1 cellular context compared by ENCODE assay signal in the genomic region with DNA sequence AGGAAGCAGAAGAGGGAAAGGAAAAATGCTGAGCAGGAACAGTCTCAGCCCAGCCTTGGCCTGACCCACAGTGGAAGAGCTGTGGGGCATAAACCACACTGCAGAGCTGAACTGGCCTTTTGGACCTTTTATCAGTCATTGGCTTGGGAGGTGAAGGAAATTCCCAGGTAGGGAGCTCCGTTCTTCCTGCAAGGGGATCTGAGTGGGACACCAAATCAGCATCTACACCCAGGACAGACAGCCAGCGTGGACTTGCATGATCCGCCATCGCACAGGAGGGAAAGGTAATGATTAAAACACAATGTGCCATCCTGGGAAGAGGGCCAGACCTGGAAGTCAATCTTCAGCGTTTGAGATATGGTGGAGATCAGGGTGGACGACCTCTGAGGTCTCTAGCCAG.
TF ChIP-seq lines count a peak whose summit lies in the region.

No MANE protein-coding gene starts in this region.

TF ChIP-seq in H1, 55 proteins besides CTCF, POLR2A, EP300 and RAD21:
- TF ChIP-seq EZH2 (IDR thresholded peaks at IDR 0.05; ENCODE audit: low read depth, low read length, severe bottlenecking) (no peak), ASH2L (IDR thresholded peaks at IDR 0.05; ENCODE audit: low read length) (no peak), POLR2AphosphoS5 (IDR thresholded peaks at IDR 0.05; ENCODE audit: low read depth, low read length) (no peak; the same call in 1 of the 2 replicates), TBP (IDR thresholded peaks at IDR 0.05; ENCODE audit: low read depth, low read length) (no peak), BRCA1 (IDR thresholded peaks at IDR 0.05; ENCODE audit: low read depth, low read length) (no peak), HDAC6 (IDR thresholded peaks at IDR 0.05; ENCODE audit: low read depth, low read length) (no peak), NANOG (IDR thresholded peaks at IDR 0.05; ENCODE audit: insufficient read depth, low read depth, low read length, poor library complexity, severe bottlenecking) (no peak), TAF7 (optimal IDR thresholded peaks at IDR 0.05; ENCODE audit: borderline replicate concordance, low read depth, low read length) (no peak), KDM5A (IDR thresholded peaks at IDR 0.05; ENCODE audit: low read length) (no peak), BACH1 (IDR thresholded peaks at IDR 0.05; ENCODE audit: low read length) (no peak), GTF2F1 (IDR thresholded peaks at IDR 0.05; ENCODE audit: borderline replicate concordance, low read depth, low read length) (no peak), CBX8 (IDR thresholded peaks at IDR 0.05; ENCODE audit: borderline replicate concordance, low read depth, low read length) (no peak), BCL11A (IDR thresholded peaks at IDR 0.05; ENCODE audit: low read depth in 2 of 2, low read length in 2 of 2) (no peak), MAX (IDR thresholded peaks at IDR 0.05) (no peak), CHD1 (IDR thresholded peaks at IDR 0.05; ENCODE audit: low read depth, low read length) (no peak), FOSL1 (IDR thresholded peaks at IDR 0.05; ENCODE audit: insufficient read depth, low read depth, low read length) (no peak), SAP30 (IDR thresholded peaks at IDR 0.05; ENCODE audit: insufficient read depth, insufficient replicate concordance, low read length) (no peak), TEAD4 (IDR thresholded peaks at IDR 0.05; ENCODE audit: low read depth, low read length) (no peak)
- TF ChIP-seq, protein P1, sequence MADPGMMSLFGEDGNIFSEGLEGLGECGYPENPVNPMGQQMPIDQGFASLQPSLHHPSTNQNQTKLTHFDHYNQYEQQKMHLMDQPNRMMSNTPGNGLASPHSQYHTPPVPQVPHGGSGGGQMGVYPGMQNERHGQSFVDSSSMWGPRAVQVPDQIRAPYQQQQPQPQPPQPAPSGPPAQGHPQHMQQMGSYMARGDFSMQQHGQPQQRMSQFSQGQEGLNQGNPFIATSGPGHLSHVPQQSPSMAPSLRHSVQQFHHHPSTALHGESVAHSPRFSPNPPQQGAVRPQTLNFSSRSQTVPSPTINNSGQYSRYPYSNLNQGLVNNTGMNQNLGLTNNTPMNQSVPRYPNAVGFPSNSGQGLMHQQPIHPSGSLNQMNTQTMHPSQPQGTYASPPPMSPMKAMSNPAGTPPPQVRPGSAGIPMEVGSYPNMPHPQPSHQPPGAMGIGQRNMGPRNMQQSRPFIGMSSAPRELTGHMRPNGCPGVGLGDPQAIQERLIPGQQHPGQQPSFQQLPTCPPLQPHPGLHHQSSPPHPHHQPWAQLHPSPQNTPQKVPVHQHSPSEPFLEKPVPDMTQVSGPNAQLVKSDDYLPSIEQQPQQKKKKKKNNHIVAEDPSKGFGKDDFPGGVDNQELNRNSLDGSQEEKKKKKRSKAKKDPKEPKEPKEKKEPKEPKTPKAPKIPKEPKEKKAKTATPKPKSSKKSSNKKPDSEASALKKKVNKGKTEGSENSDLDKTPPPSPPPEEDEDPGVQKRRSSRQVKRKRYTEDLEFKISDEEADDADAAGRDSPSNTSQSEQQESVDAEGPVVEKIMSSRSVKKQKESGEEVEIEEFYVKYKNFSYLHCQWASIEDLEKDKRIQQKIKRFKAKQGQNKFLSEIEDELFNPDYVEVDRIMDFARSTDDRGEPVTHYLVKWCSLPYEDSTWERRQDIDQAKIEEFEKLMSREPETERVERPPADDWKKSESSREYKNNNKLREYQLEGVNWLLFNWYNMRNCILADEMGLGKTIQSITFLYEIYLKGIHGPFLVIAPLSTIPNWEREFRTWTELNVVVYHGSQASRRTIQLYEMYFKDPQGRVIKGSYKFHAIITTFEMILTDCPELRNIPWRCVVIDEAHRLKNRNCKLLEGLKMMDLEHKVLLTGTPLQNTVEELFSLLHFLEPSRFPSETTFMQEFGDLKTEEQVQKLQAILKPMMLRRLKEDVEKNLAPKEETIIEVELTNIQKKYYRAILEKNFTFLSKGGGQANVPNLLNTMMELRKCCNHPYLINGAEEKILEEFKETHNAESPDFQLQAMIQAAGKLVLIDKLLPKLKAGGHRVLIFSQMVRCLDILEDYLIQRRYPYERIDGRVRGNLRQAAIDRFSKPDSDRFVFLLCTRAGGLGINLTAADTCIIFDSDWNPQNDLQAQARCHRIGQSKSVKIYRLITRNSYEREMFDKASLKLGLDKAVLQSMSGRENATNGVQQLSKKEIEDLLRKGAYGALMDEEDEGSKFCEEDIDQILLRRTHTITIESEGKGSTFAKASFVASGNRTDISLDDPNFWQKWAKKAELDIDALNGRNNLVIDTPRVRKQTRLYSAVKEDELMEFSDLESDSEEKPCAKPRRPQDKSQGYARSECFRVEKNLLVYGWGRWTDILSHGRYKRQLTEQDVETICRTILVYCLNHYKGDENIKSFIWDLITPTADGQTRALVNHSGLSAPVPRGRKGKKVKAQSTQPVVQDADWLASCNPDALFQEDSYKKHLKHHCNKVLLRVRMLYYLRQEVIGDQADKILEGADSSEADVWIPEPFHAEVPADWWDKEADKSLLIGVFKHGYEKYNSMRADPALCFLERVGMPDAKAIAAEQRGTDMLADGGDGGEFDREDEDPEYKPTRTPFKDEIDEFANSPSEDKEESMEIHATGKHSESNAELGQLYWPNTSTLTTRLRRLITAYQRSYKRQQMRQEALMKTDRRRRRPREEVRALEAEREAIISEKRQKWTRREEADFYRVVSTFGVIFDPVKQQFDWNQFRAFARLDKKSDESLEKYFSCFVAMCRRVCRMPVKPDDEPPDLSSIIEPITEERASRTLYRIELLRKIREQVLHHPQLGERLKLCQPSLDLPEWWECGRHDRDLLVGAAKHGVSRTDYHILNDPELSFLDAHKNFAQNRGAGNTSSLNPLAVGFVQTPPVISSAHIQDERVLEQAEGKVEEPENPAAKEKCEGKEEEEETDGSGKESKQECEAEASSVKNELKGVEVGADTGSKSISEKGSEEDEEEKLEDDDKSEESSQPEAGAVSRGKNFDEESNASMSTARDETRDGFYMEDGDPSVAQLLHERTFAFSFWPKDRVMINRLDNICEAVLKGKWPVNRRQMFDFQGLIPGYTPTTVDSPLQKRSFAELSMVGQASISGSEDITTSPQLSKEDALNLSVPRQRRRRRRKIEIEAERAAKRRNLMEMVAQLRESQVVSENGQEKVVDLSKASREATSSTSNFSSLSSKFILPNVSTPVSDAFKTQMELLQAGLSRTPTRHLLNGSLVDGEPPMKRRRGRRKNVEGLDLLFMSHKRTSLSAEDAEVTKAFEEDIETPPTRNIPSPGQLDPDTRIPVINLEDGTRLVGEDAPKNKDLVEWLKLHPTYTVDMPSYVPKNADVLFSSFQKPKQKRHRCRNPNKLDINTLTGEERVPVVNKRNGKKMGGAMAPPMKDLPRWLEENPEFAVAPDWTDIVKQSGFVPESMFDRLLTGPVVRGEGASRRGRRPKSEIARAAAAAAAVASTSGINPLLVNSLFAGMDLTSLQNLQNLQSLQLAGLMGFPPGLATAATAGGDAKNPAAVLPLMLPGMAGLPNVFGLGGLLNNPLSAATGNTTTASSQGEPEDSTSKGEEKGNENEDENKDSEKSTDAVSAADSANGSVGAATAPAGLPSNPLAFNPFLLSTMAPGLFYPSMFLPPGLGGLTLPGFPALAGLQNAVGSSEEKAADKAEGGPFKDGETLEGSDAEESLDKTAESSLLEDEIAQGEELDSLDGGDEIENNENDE (IDR thresholded peaks at IDR 0.05; ENCODE audit: insufficient replicate concordance, low read length), result no peak
TF ChIP-seq in H1: peak in this region for 0.
